In genomic region chr3:119675188-119675874, GRCh38 we compare ENCODE assay signal across 1 cellular context.
TF ChIP-seq lines count a peak whose summit lies in the region.

No MANE protein-coding gene starts in this region.

TF ChIP-seq in WTC11, 78 proteins besides CTCF, POLR2A, EP300 and RAD21 (continued from another document):
- no peak for TF ChIP-seq PRDM15 (CRISPR knock-in tag; IDR thresholded peaks at IDR 0.05)
- TF ChIP-seq ZNF281 (CRISPR knock-in tag; IDR thresholded peaks at IDR 0.05), result no peak
- no peak for TF ChIP-seq NR3C1 (CRISPR knock-in tag; conservative IDR thresholded peaks at IDR 0.05; ENCODE audit: low read depth)
- no peak for TF ChIP-seq FOXP4 (CRISPR knock-in tag; IDR thresholded peaks at IDR 0.05)
- TF ChIP-seq ZNF232 (CRISPR knock-in tag; IDR thresholded peaks at IDR 0.05), result no peak
- TF ChIP-seq ZNF532 (CRISPR knock-in tag; IDR thresholded peaks at IDR 0.05; ENCODE audit: borderline replicate concordance), result no peak
- TF ChIP-seq GABPB1 (CRISPR knock-in tag; IDR thresholded peaks at IDR 0.05), result no peak
- no peak for TF ChIP-seq HMGXB4 (CRISPR knock-in tag; IDR thresholded peaks at IDR 0.05)
